ENCODE assay signal across 9 cellular contexts in genomic region chr4:94595880-94596483, GRCh38.
DNase-seq lines count a peak whose midpoint lies in the region; ATAC-seq, FAIRE-seq and TF ChIP-seq lines count a peak whose summit lies in the region.
"Had no signal": no experiment of that assay in that cellular context is flagged by ENCODE, and none has a peak within 500 bp of the region (broad histone marks: within the 10 kb centered on the region; RNA-seq: fewer than 3 reads in every experiment).

No MANE protein-coding gene starts in this region.

- no peaks in the 10 kb centered on the region for H3K36me3 ChIP-seq in mucosa of descending colon (ENCODE audit: low read depth)

- DNase-seq in COLO829 (ENCODE audit: low spot score) (peak; percentile 70), NCI-H82 (lab: John Stamatoyannopoulos, UW) (peak; percentile 52), mucosa of descending colon (no peak), HK-2 (ENCODE audit: unreplicated experiment) (no peak)
- DNase-seq: T-cell had no signal

- intact Hi-C loops in mucosa of descending colon (cut with DNase I, micrococcal nuclease), result loop anchor here (2.0 to 5.0 kb wide), 2 partner anchors 189 kb away; no protein-coding TSS in a partner anchor

- peak; percentile 82 for ATAC-seq in GM18868 (IDR thresholded peaks at IDR 0.05; ENCODE audit: unreplicated experiment)
- peak; percentile 77 for ATAC-seq in HG03135 (IDR thresholded peaks at IDR 0.05; ENCODE audit: unreplicated experiment)
- ATAC-seq in mucosa of descending colon, result peak; percentile 69
- ATAC-seq in HG02763 (IDR thresholded peaks at IDR 0.05; ENCODE audit: unreplicated experiment), result no peak

- no peak overlapping the region for H3K4me3 ChIP-seq in mucosa of descending colon

- no peak for TF ChIP-seq CTCF in mucosa of descending colon (IDR thresholded peaks at IDR 0.05)

- no peaks in the 10 kb centered on the region for H3K9me3 ChIP-seq in mucosa of descending colon

- FAIRE-seq in colon (lab: Jason Lieb, UNC), result peak; percentile 61

- no peaks in the 10 kb centered on the region for H3K4me1 ChIP-seq in mucosa of descending colon (ENCODE audit: low read depth)

Comparison
In these comparisons a context has a peak if more than half of its experiments do, and no peak if none do; other contexts are left out.
1. DNase-seq: peak in COLO829 (single experiment) and NCI-H82 (single experiment); none in mucosa of descending colon (0 of 3) and HK-2 (single experiment).